27 cellular contexts compared by ENCODE assay signal in the genomic region with DNA sequence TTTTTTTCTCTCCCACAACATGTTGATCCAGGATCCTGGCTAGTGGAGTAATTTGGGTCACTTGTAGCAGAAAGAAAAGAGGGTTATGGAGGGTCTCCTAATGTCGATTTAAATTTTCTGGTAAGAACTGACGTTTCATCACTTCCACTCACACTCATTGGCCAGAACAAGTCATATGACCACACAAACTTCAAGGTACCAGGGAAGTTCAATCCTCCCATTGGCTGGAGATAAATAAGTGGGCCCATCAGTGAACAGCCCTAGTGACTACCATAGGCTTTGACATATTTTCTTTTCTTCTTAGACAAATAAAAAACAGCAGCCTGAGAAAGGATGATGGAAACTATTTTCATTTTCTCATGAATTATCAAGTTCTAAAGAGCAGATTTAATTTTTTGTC.
"Had no signal": no experiment of that assay in that cellular context is flagged by ENCODE, and none has a peak within 500 bp of the region (broad histone marks: within the 10 kb centered on the region; RNA-seq: fewer than 3 reads in every experiment).

No MANE protein-coding gene starts in this region.

- H3K36me3 Mint-ChIP-seq: stimulated activated effector memory CD8-positive, alpha-beta T cell treated with anti-CD3 and anti-CD28 coated beads, Interleukin-12 subunit alpha, Interleukin-12 subunit beta, amount 100 ng/mL, for 72 hours; type B pancreatic cell had no signal

- H3K4me3 Mint-ChIP-seq: stimulated activated effector memory CD8-positive, alpha-beta T cell treated with anti-CD3 and anti-CD28 coated beads, Interleukin-12 subunit alpha, Interleukin-12 subunit beta, amount 100 ng/mL, for 72 hours; stimulated activated naive B cell treated with anti-CD40 and anti-IgM and Interleukin-4, amounts not matched to agents 10 μg/mL and 1 μg/mL and 100 μg/mL, for 72 hours; stimulated activated naive CD8-positive, alpha-beta T cell treated with anti-CD3 and anti-CD28 coated beads, Interleukin-15, amount 100 ng/mL, for 72 hours; stimulated activated naive CD8-positive, alpha-beta T cell treated with anti-CD3 and anti-CD28 coated beads, Interleukin-15, Interleukin-2, amounts not matched to agents 100 ng/mL and 50 ng/mL, for 24 hours; type B pancreatic cell had no signal

- H3K4me3 ChIP-seq: stomach, suprapubic skin, testis, thoracic aorta, thyroid gland, tibial artery, tibial nerve, transverse colon, upper lobe of left lung, upper lobe of right lung, uterus, vagina had no signal

- H3K9me3 ChIP-seq: stomach, suprapubic skin, testis, thoracic aorta, thyroid gland, tibial artery, tibial nerve, transverse colon, upper lobe of left lung, upper lobe of right lung, uterus, vagina had no signal

- H3K36me3 ChIP-seq: stomach, suprapubic skin, thoracic aorta, thyroid gland, tibial artery, tibial nerve, transverse colon, upper lobe of left lung, upper lobe of right lung, uterus, vagina had no signal

- H3K4me1 Mint-ChIP-seq: stimulated activated effector memory CD8-positive, alpha-beta T cell treated with anti-CD3 and anti-CD28 coated beads, Interleukin-12 subunit alpha, Interleukin-12 subunit beta, amount 100 ng/mL, for 72 hours; stimulated activated naive CD8-positive, alpha-beta T cell treated with anti-CD3 and anti-CD28 coated beads, Interleukin-15, amount 100 ng/mL, for 72 hours had no signal

- H3K27ac Mint-ChIP-seq: stimulated activated effector memory CD8-positive, alpha-beta T cell treated with anti-CD3 and anti-CD28 coated beads, Interleukin-12 subunit alpha, Interleukin-12 subunit beta, amount 100 ng/mL, for 72 hours; stimulated activated naive B cell treated with anti-CD40 and anti-IgM and Interleukin-4, amounts not matched to agents 10 μg/mL and 1 μg/mL and 100 μg/mL, for 72 hours; stimulated activated naive CD8-positive, alpha-beta T cell treated with anti-CD3 and anti-CD28 coated beads, Interleukin-15, amount 100 ng/mL, for 72 hours; stimulated activated naive CD8-positive, alpha-beta T cell treated with anti-CD3 and anti-CD28 coated beads, Interleukin-15, Interleukin-2, amounts not matched to agents 100 ng/mL and 50 ng/mL, for 24 hours; type B pancreatic cell had no signal

- H3K27me3 ChIP-seq: stomach, suprapubic skin, testis, thyroid gland, tibial artery, tibial nerve, transverse colon, upper lobe of left lung, upper lobe of right lung, uterus, vagina had no signal

- H3K27me3 Mint-ChIP-seq: stimulated activated naive B cell treated with anti-CD40 and anti-IgM and Interleukin-4, amounts not matched to agents 10 μg/mL and 1 μg/mL and 100 μg/mL, for 72 hours; stimulated activated naive CD8-positive, alpha-beta T cell treated with anti-CD3 and anti-CD28 coated beads, Interleukin-15, amount 100 ng/mL, for 72 hours; stimulated activated naive CD8-positive, alpha-beta T cell treated with anti-CD3 and anti-CD28 coated beads, Interleukin-15, Interleukin-2, amounts not matched to agents 100 ng/mL and 50 ng/mL, for 24 hours; type B pancreatic cell had no signal

- H3K4me1 ChIP-seq: stomach, suprapubic skin, testis, thyroid gland, tibial artery, tibial nerve, transverse colon, upper lobe of left lung, upper lobe of right lung, uterus, vagina had no signal

- ATAC-seq: stimulated activated effector memory CD8-positive, alpha-beta T cell treated with anti-CD3 and anti-CD28 coated beads, Interleukin-12 subunit alpha, Interleukin-12 subunit beta, amount 100 ng/mL, for 72 hours; stimulated activated naive B cell treated with anti-CD40 and anti-IgM and Interleukin-4, amounts not matched to agents 10 μg/mL and 1 μg/mL and 100 μg/mL, for 72 hours; stimulated activated naive CD8-positive, alpha-beta T cell treated with anti-CD3 and anti-CD28 coated beads, Interleukin-15, amount 100 ng/mL, for 72 hours; stimulated activated naive CD8-positive, alpha-beta T cell treated with anti-CD3 and anti-CD28 coated beads, Interleukin-15, Interleukin-2, amounts not matched to agents 100 U/mL and 50 U/mL, for 24 hours; upper lobe of right lung had no signal

- H3K27ac ChIP-seq: stomach, suprapubic skin, testis, thoracic aorta, thyroid gland, tibial artery, tibial nerve, transverse colon, upper lobe of left lung, upper lobe of right lung, uterus, vagina had no signal

- H3K9me3 Mint-ChIP-seq: stimulated activated effector memory CD8-positive, alpha-beta T cell treated with anti-CD3 and anti-CD28 coated beads, Interleukin-12 subunit alpha, Interleukin-12 subunit beta, amount 100 ng/mL, for 72 hours; stimulated activated naive B cell treated with anti-CD40 and anti-IgM and Interleukin-4, amounts not matched to agents 10 μg/mL and 1 μg/mL and 100 μg/mL, for 72 hours; stimulated activated naive CD8-positive, alpha-beta T cell treated with anti-CD3 and anti-CD28 coated beads, Interleukin-15, amount 100 ng/mL, for 72 hours; stimulated activated naive CD8-positive, alpha-beta T cell treated with anti-CD3 and anti-CD28 coated beads, Interleukin-15, Interleukin-2, amounts not matched to agents 100 ng/mL and 50 ng/mL, for 24 hours; type B pancreatic cell had no signal

- DNase-seq: stimulated activated CD4-positive, alpha-beta T cell treated with anti-CD3 and anti-CD28 coated beads, Interleukin-2, amount 100 ng/mL, for 48 hours; stimulated activated CD4-positive, alpha-beta T cell treated with anti-CD3 and anti-CD28 coated beads, Interleukin-4, amount 100 ng/mL, for 1 hour; stimulated activated CD4-positive, alpha-beta T cell treated with anti-CD3 and anti-CD28 coated beads, Interleukin-4, amount 100 ng/mL, for 24 hours; stimulated activated CD4-positive, alpha-beta T cell treated with anti-CD3 and anti-CD28 coated beads, Interleukin-4, amount 100 ng/mL, for 4 hours; stimulated activated CD8-positive, alpha-beta memory T cell treated with anti-CD3 and anti-CD28 coated beads, Interleukin-4, amount 100 ng/mL, for 48 hours; stimulated activated naive B cell treated with anti-CD40 and anti-IgM and Interleukin-4, amounts not matched to agents 10 μg/mL and 1 μg/mL and 100 μg/mL, for 72 hours; stimulated activated naive CD4-positive, alpha-beta T cell; stimulated activated naive CD4-positive, alpha-beta T cell treated with Interleukin-2 at 50 U/mL for 16 hours; stimulated activated naive CD8-positive, alpha-beta T cell treated with anti-CD3 and anti-CD28 coated beads, Interleukin-15, amount 100 ng/mL, for 72 hours; stimulated activated naive CD8-positive, alpha-beta T cell treated with anti-CD3 and anti-CD28 coated beads, Interleukin-15, Interleukin-2, amounts not matched to agents 100 U/mL and 50 U/mL, for 24 hours; stomach; substantia nigra; testis; thyroid gland; tibial artery; transverse colon; trophoblast cell; upper lobe of left lung; upper lobe of right lung; uterus had no signal
